In the genomic region with DNA sequence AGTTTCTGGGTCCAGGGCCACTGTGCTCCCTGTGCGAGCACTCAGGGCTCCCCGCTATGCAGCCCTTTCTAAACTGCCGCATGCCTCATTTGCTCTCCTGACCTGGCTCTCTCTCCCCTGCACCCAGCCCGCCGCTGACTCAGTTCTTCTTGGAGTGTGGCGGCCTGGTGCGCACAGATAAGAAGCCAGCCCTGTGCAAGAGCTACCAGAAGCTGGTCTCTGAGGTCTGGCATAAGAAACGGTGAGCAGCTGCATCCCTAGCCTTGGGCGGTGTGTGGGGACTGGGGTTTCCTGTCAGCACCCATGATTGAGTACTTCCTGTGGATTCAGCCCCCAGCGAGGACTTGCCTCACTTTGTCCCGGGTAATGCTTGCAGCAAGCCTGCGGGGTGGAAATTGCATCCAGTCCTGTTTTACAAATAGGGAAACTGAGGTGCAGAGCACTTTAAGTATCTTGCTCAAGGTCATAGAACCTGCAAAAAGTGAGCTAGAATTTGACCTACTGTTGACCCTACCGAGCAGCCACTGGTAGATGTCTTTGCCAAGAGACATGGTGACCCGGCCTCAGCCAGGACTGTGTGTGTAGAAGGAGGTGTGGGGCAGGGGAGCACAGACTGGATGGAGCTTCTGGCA, we compare ENCODE assay signal across 9 cellular contexts. TPM values are rescaled to one million over a fixed set of nuclear protein-coding genes. Genes with fewer than 3 reads are reported as not detected.
DNase-seq lines count a peak whose midpoint lies in the region; ATAC-seq and FAIRE-seq lines count a peak whose summit lies in the region.
"Had no signal": no experiment of that assay in that cellular context is flagged by ENCODE, and none has a peak within 500 bp of the region (broad histone marks: within the 10 kb centered on the region; RNA-seq: fewer than 3 reads in every experiment).

No MANE protein-coding gene starts in this region.

- H3K4me1 ChIP-seq in small intestine (ENCODE audit: control insufficient read depth in 2 of 2, insufficient read depth in 1 of 2, low read depth in 1 of 2, low read length in 1 of 2): no peaks in the 10 kb centered on the region

- WGBS in small intestine, 3 donors: 54 to 83% (median 58%) methylated on average over 14 of the region's 14 CpGs

- ATAC-seq in GM18907 (IDR thresholded peaks at IDR 0.05; ENCODE audit: unreplicated experiment) (peak; percentile 61), HG02610 (IDR thresholded peaks at IDR 0.05; ENCODE audit: unreplicated experiment) (no peak)

- H3K4me3 ChIP-seq in small intestine (ENCODE audit: low read depth in 1 of 2, low read length in 2 of 2): no peak overlapping the region

- H3K9me3 ChIP-seq in small intestine (ENCODE audit: control insufficient read depth, low read depth): no peaks in the 10 kb centered on the region

- peaks cover 59% of the 10 kb centered on the region for H3K4me1 Mint-ChIP-seq in activated naive CD8-positive, alpha-beta T cell treated with anti-CD3 and anti-CD28 coated beads for 36 hours

- no peaks in the 10 kb centered on the region for H3K27me3 Mint-ChIP-seq in activated naive CD8-positive, alpha-beta T cell treated with anti-CD3 and anti-CD28 coated beads for 36 hours

- no peaks in the 10 kb centered on the region for H3K9me3 Mint-ChIP-seq in activated naive CD8-positive, alpha-beta T cell treated with anti-CD3 and anti-CD28 coated beads for 36 hours

- no peak for FAIRE-seq in small intestine (lab: Jason Lieb, UNC)
- FAIRE-seq: colon had no signal

- H3K27ac Mint-ChIP-seq in activated naive CD8-positive, alpha-beta T cell treated with anti-CD3 and anti-CD28 coated beads for 36 hours: peak overlapping the region; percentile 84

- DNase-seq in SKM-1 treated with dmso at 0.1 percent for 144 hours (lab: John Stamatoyannopoulos, UW; ENCODE audit: unreplicated experiment) (peak; percentile 97), small intestine (peak; percentile 60), NCI-H2171 treated with DMSO at 0.1 percent for 48 hours (lab: John Stamatoyannopoulos, UW) (no peak), caudate nucleus (lab: John Stamatoyannopoulos, UW) (no peak), NCI-H446 (lab: John Stamatoyannopoulos, UW) (no peak)
- DNase-seq in activated naive CD8-positive, alpha-beta T cell treated with anti-CD3 and anti-CD28 coated beads for 36 hours: peak; percentile 78

- H3K4me3 Mint-ChIP-seq in activated naive CD8-positive, alpha-beta T cell treated with anti-CD3 and anti-CD28 coated beads for 36 hours: peak overlapping the region; percentile 5

- H3K27ac ChIP-seq in small intestine (ENCODE audit: low read depth in 1 of 2, low read length in 1 of 2) (peak overlapping the region in 1 of 2 donors; percentile 11), caudate nucleus (ENCODE audit: low read depth, low read length) (no peak overlapping the region)

- peaks cover 42% of the 10 kb centered on the region for H3K36me3 Mint-ChIP-seq in activated naive CD8-positive, alpha-beta T cell treated with anti-CD3 and anti-CD28 coated beads for 36 hours

- H3K27me3 ChIP-seq in small intestine (ENCODE audit: control insufficient read depth in 2 of 2, insufficient read depth in 2 of 2, low read length in 2 of 2): no peaks in the 10 kb centered on the region

- peaks cover 6 to 9% of the 10 kb centered on the region in 2 donors for H3K36me3 ChIP-seq in small intestine (ENCODE audit: control insufficient read depth in 2 of 2, insufficient read depth in 2 of 2, low read length in 2 of 2)

RNA-seq across cellular contexts. Expression of a gene that starts 27.9 kb away (rescaled TPM):
- 10 to 100 TPM; 51.1 to 55.4 TPM for total RNA-seq in activated naive CD8-positive, alpha-beta T cell treated with anti-CD3 and anti-CD28 coated beads for 36 hours
- polyA plus RNA-seq in small intestine: 10 to 100 TPM; 16.9 to 47.0 (median 23.9) TPM

RNA-seq across cellular contexts. Expression of a gene that starts 28.1 kb away (rescaled TPM):
- 10 to 100 TPM; 66.3 to 68.2 TPM for total RNA-seq in activated naive CD8-positive, alpha-beta T cell treated with anti-CD3 and anti-CD28 coated beads for 36 hours
- 10 to 100 TPM; 58.3 to 62.6 (median 60.5) TPM for polyA plus RNA-seq in small intestine

RNA-seq across cellular contexts. Expression of a gene that starts 39.2 kb away (rescaled TPM):
- 10 to 100 TPM; 42.6 to 42.8 TPM for total RNA-seq in activated naive CD8-positive, alpha-beta T cell treated with anti-CD3 and anti-CD28 coated beads for 36 hours
- polyA plus RNA-seq in small intestine: 10 to 100 TPM; 16.3 to 29.4 (median 16.8) TPM

Comparison
In these comparisons a context has a peak if more than half of its experiments do, and no peak if none do; other contexts are left out.
1. DNase-seq: peak in SKM-1 treated with dmso at 0.1 percent for 144 hours (single experiment), activated naive CD8-positive, alpha-beta T cell treated with anti-CD3 and anti-CD28 coated beads for 36 hours (single experiment) and small intestine (single experiment); none in NCI-H2171 treated with DMSO at 0.1 percent for 48 hours (single experiment), caudate nucleus (0 of 61) and NCI-H446 (0 of 2).